Comparison of ENCODE assay signal across 9 cellular contexts in genomic region chr10:113058175-113058961, GRCh38.
DNase-seq lines count a peak whose midpoint lies in the region; TF ChIP-seq lines count a peak whose summit lies in the region.
"Had no signal": no experiment of that assay in that cellular context is flagged by ENCODE, and none has a peak within 500 bp of the region (broad histone marks: within the 10 kb centered on the region; RNA-seq: fewer than 3 reads in every experiment).

No MANE protein-coding gene starts in this region.

- TF ChIP-seq CTCF in AG04449 (IDR thresholded peaks at IDR 0.05; ENCODE audit: insufficient read depth, low read length, missing control alignments) (no peak), cardiac fibroblast (IDR thresholded peaks at IDR 0.05; ENCODE audit: low read depth, low read length) (no peak)

- DNase-seq in AG04449 (ENCODE audit: low read depth, low spot score) (peak; percentile 44), NCI-H128 (lab: John Stamatoyannopoulos, UW; ENCODE audit: unreplicated experiment) (peak; percentile 52), cardiac fibroblast (ENCODE audit: low read depth in 2 of 2) (peak; percentile 74 to 91), medulla oblongata (ENCODE audit: extremely low spot score) (peak; percentile 37), NCI-H526 treated with DMSO at 0.1 percent for 48 hours (lab: John Stamatoyannopoulos, UW) (no peak), RKO (ENCODE audit: low spot score) (no peak), middle frontal gyrus (ENCODE audit: extremely low spot score, low spot score) (no peak)
- no peak for DNase-seq in activated effector memory CD4-positive, alpha-beta T cell treated with Interleukin-2 at 50 U/mL for 16 hours
- DNase-seq: Calu3 had no signal

- POLR2A ChIA-PET in AG04449 (lab: Yijun Ruan, JAX) = interaction anchor here (0.7 to 1.0 kb wide), 2 partner anchors 29 to 53 kb away, joined by 3 to 4 read pairs; no protein-coding TSS in a partner anchor

- CTCF ChIA-PET in AG04449 (lab: Yijun Ruan, JAX) = interaction anchor here (0.8 to 1.4 kb wide), 2 partner anchors 69 to 327 kb away, joined by 3 to 4 read pairs; no protein-coding TSS in a partner anchor

- 0 out of 2 replicates have a peak overlapping the region, but pooled peaks have one; percentile 23 for H3K4me3 ChIP-seq in AG04449 (ENCODE audit: low read depth, low read length)
- H3K4me3 ChIP-seq in cardiac fibroblast (replicated peaks in 1 of 2; ENCODE audit: low read depth in 2 of 2, low read length in 2 of 2) = peak overlapping the region in 1 of 2 donors; percentile 22

Comparison
In these comparisons a context has a peak if more than half of its experiments do, and no peak if none do; other contexts are left out.
1. DNase-seq: peak in AG04449 (single experiment), NCI-H128 (single experiment), cardiac fibroblast (2 of 2) and medulla oblongata (single experiment); none in NCI-H526 treated with DMSO at 0.1 percent for 48 hours (single experiment), activated effector memory CD4-positive, alpha-beta T cell treated with Interleukin-2 at 50 U/mL for 16 hours (single experiment), RKO (single experiment) and middle frontal gyrus (single experiment).